Comparison of ENCODE assay signal across 8 cellular contexts in the genomic region with DNA sequence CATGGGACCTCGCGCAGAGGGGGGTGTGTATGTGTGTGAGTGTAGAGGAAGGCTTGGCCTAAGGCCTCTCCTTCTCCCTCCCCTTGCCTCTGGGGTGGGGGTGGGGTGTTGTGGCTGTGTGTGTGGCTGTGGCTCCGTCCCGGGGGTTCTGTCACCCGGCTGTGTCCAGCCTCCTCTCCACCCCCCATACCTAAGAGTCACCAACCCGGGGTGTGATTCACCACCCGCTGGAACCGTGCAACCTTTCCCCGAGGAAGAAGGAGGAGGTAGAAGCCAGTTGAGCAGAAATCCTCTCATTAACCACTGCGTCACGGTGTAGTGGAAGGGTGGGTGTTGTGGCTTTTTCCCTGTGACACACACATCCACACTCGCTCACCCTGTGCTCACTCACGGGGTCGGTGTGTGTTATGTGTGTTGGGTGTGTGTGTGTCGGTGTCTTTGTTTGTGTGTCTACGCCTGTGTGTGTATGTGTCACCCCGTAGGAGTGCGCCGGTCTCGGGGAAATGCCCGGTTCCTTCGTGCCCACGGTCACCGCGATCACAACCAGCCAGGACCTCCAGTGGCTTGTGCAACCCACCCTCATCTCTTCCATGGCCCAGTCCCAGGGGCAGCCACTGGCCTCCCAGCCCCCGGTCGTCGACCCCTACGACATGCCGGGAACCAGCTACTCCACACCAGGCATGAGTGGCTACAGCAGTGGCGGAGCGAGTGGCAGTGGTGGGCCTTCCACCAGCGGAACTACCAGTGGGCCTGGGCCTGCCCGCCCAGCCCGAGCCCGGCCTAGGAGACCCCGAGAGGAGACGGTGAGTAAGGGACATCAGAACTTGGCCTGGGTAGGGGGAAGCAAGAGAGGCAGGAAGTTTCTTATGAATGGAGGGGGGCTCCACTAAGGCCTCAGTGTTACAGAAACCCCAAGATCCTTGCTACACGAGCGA. TPM values are rescaled to one million over a fixed set of nuclear protein-coding genes. Genes with fewer than 3 reads are reported as not detected.
DNase-seq lines count a peak whose midpoint lies in the region; ATAC-seq and TF ChIP-seq lines count a peak whose summit lies in the region.

No MANE protein-coding gene starts in this region.

- ATAC-seq in HG02571 (IDR thresholded peaks at IDR 0.05; ENCODE audit: unreplicated experiment): no peak

- peak overlapping the region; percentile 89 for H3K4me3 Mint-ChIP-seq in activated CD4-positive, alpha-beta T cell treated with anti-CD3 and anti-CD28 coated beads, Interleukin-2, amount 10 ng/mL, durations not matched to agents 7 days and 5 days

- TF ChIP-seq CTCF in fibroblast of mammary gland (conservative IDR thresholded peaks at IDR 0.05; ENCODE audit: control insufficient read depth, insufficient read depth, low read depth, low read length): no peak

- CTCF ChIA-PET in activated CD4-positive, alpha-beta T cell treated with anti-CD3 and anti-CD28 coated beads, Interleukin-2, amount 10 ng/mL, durations not matched to agents 7 days and 5 days (lab: Charles Lee): interaction anchor here (1.4 to 16.9 kb wide), 6 partner anchors 8 to 66 kb away, joined by 5 to 310 read pairs (median 16); a partner anchor contains a TSS

- H3K27me3 Mint-ChIP-seq in activated CD4-positive, alpha-beta T cell treated with anti-CD3 and anti-CD28 coated beads, Interleukin-2, amount 10 ng/mL, durations not matched to agents 7 days and 5 days: peaks cover 39% of the 10 kb centered on the region

- POLR2A ChIA-PET in activated CD4-positive, alpha-beta T cell treated with anti-CD3 and anti-CD28 coated beads, Interleukin-2, amount 10 ng/mL, durations not matched to agents 7 days and 5 days (lab: Charles Lee): no interaction called here

- peak; percentile 69 for DNase-seq in DMS53 (lab: John Stamatoyannopoulos, UW)
- DNase-seq in DMS53 treated with DMSO at 0.1 percent for 48 hours (lab: John Stamatoyannopoulos, UW; ENCODE audit: unreplicated experiment): no peak
- peak; percentile 54 for DNase-seq in activated CD4-positive, alpha-beta T cell treated with anti-CD3 and anti-CD28 coated beads, Interleukin-2, amount 10 ng/mL, durations not matched to agents 7 days and 5 days
- DNase-seq in fibroblast of mammary gland (ENCODE audit: low read depth): peak; percentile 79
- peak; percentile 88 for DNase-seq in renal cortical epithelial cell (ENCODE audit: low read depth)
- no peak for DNase-seq in NCI-H1694 treated with DMSO at 0.1 percent for 48 hours (lab: John Stamatoyannopoulos, UW)
- no peak for DNase-seq in NCI-H524 (lab: John Stamatoyannopoulos, UW)

- H3K27ac Mint-ChIP-seq in activated CD4-positive, alpha-beta T cell treated with anti-CD3 and anti-CD28 coated beads, Interleukin-2, amount 10 ng/mL, durations not matched to agents 7 days and 5 days: peak overlapping the region; percentile 95

- H3K4me1 Mint-ChIP-seq in activated CD4-positive, alpha-beta T cell treated with anti-CD3 and anti-CD28 coated beads, Interleukin-2, amount 10 ng/mL, durations not matched to agents 7 days and 5 days: peaks cover 44% of the 10 kb centered on the region

- no peaks in the 10 kb centered on the region for H3K9me3 Mint-ChIP-seq in activated CD4-positive, alpha-beta T cell treated with anti-CD3 and anti-CD28 coated beads, Interleukin-2, amount 10 ng/mL, durations not matched to agents 7 days and 5 days

- H3K4me3 ChIP-seq in fibroblast of mammary gland (ENCODE audit: control insufficient read depth, low read depth, low read length): peak overlapping the region; percentile 93

- H3K36me3 Mint-ChIP-seq in activated CD4-positive, alpha-beta T cell treated with anti-CD3 and anti-CD28 coated beads, Interleukin-2, amount 10 ng/mL, durations not matched to agents 7 days and 5 days (ENCODE audit: low read depth): no peaks in the 10 kb centered on the region

RNA-seq across cellular contexts. Expression of a gene that starts 2.6 kb away (rescaled TPM):
- 10 to 100 TPM; 36.0 to 43.9 TPM for total RNA-seq in activated CD4-positive, alpha-beta T cell treated with anti-CD3 and anti-CD28 coated beads, Interleukin-2, amount 10 ng/mL, durations not matched to agents 7 days and 5 days
- total RNA-seq in renal cortical epithelial cell: 1.4 and 18.3 TPM in 2 replicates

RNA-seq across cellular contexts. Expression of a gene that starts 26.4 kb away (rescaled TPM):
- 1 to 10 TPM; 1.8 to 2.0 TPM for total RNA-seq in activated CD4-positive, alpha-beta T cell treated with anti-CD3 and anti-CD28 coated beads, Interleukin-2, amount 10 ng/mL, durations not matched to agents 7 days and 5 days
- 5.8 and 20.0 TPM in 2 replicates for total RNA-seq in renal cortical epithelial cell

RNA-seq across cellular contexts. Expression of a gene that starts 27.8 kb away (rescaled TPM):
- total RNA-seq in activated CD4-positive, alpha-beta T cell treated with anti-CD3 and anti-CD28 coated beads, Interleukin-2, amount 10 ng/mL, durations not matched to agents 7 days and 5 days: 1 to 10 TPM in 1 of 2 experiments, under 1 TPM in 1; 0.82 to 1.1 TPM
- 0.75 and 1.0 TPM in 2 replicates for total RNA-seq in renal cortical epithelial cell

RNA-seq across cellular contexts. Expression of a gene that starts 36.9 kb away (rescaled TPM):
- 100 to 1,000 TPM; 143 to 157 TPM for total RNA-seq in activated CD4-positive, alpha-beta T cell treated with anti-CD3 and anti-CD28 coated beads, Interleukin-2, amount 10 ng/mL, durations not matched to agents 7 days and 5 days
- 66.0 and 224 TPM in 2 replicates for total RNA-seq in renal cortical epithelial cell

RNA-seq across cellular contexts. Expression of a gene that starts 46.7 kb away (rescaled TPM):
- 10 to 100 TPM; 59.9 to 66.1 TPM for total RNA-seq in activated CD4-positive, alpha-beta T cell treated with anti-CD3 and anti-CD28 coated beads, Interleukin-2, amount 10 ng/mL, durations not matched to agents 7 days and 5 days
- total RNA-seq in renal cortical epithelial cell: 41.9 and 54.7 TPM in 2 replicates

Comparison
In these comparisons a context has a peak if more than half of its experiments do, and no peak if none do; other contexts are left out.
1. DNase-seq: peak in DMS53 (single experiment), activated CD4-positive, alpha-beta T cell treated with anti-CD3 and anti-CD28 coated beads, Interleukin-2, amount 10 ng/mL, durations not matched to agents 7 days and 5 days (single experiment), fibroblast of mammary gland (single experiment) and renal cortical epithelial cell (single experiment); none in DMS53 treated with DMSO at 0.1 percent for 48 hours (single experiment), NCI-H1694 treated with DMSO at 0.1 percent for 48 hours (single experiment) and NCI-H524 (0 of 2).